20 cellular contexts compared by ENCODE assay signal in the genomic region with DNA sequence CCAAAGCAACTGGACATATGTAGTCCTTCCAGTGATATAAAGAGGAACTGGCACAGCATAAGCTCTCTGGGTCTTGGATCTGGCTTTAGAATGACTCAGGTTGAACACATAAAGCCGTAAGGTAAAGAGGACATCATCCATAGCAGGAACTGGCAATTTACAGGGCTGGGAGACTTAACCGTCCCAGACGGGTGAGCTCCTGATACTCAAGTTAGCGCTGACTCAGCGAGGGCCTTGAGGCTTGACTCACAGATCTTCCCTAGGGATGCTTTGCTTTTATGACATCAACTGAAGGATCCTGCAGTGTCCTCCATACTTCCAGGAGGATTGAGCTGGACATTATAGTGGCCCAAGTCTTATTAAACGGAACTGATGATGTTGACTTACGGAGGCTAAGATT.
DNase-seq lines count a peak whose midpoint lies in the region; ATAC-seq and TF ChIP-seq lines count a peak whose summit lies in the region.
"Had no signal": no experiment of that assay in that cellular context is flagged by ENCODE, and none has a peak within 500 bp of the region (broad histone marks: within the 10 kb centered on the region; RNA-seq: fewer than 3 reads in every experiment).

No MANE protein-coding gene starts in this region.

- peaks cover 32% of the 10 kb centered on the region for H3K4me1 Mint-ChIP-seq in CD14-positive monocyte
- H3K4me1 Mint-ChIP-seq in activated T-cell treated with anti-CD3 and anti-CD28 coated beads, Interleukin-2, amount 50 U/mL, for 4 hours (ENCODE audit: low read depth): peaks cover 26% of the 10 kb centered on the region
- H3K4me1 Mint-ChIP-seq: IgD-negative memory B cell had no signal

- H3K4me2 ChIP-seq in mammary epithelial cell (ENCODE audit: insufficient read depth, low read depth, low read length): no peak overlapping the region
- H3K4me2 ChIP-seq: BLaER1 had no signal

- peaks cover 79 to 89% of the 10 kb centered on the region in 2 donors for H3K36me3 Mint-ChIP-seq in CD14-positive monocyte
- H3K36me3 Mint-ChIP-seq in activated T-cell treated with anti-CD3 and anti-CD28 coated beads, Interleukin-2, amount 50 U/mL, for 4 hours (ENCODE audit: insufficient read depth): peaks cover 67% of the 10 kb centered on the region

- in situ Hi-C loops in mammary epithelial cell (cut with MboI; ENCODE audit: low sequenced_read_pairs in 2 of 2): no loop called here

- no peak overlapping the region for H2AFZ ChIP-seq in mammary epithelial cell (ENCODE audit: low read depth, low read length)

- peaks cover 89% of the 10 kb centered on the region for H3K79me2 ChIP-seq in mammary epithelial cell (ENCODE audit: insufficient read depth, low read length)

- no peaks in the 10 kb centered on the region for H3K9me3 ChIP-seq in mammary epithelial cell (replicated peaks; ENCODE audit: insufficient read depth, low read length)
- H3K9me3 ChIP-seq: BLaER1, lower lobe of right lung had no signal

- H3K36me3 ChIP-seq in mammary epithelial cell (ENCODE audit: insufficient read depth, low read length): peaks cover 61% of the 10 kb centered on the region

- no peaks in the 10 kb centered on the region for H4K20me1 ChIP-seq in mammary epithelial cell (ENCODE audit: insufficient read depth, low read length)

- 95% methylated on average over 7 of the region's 7 CpGs for WGBS in mammary epithelial cell (ENCODE audit: low coverage, missing lambda C conversion rate)

- TF ChIP-seq CTCF in CD14-positive monocyte (IDR thresholded peaks at IDR 0.05): no peak
- no peak for TF ChIP-seq CTCF in mammary epithelial cell (conservative IDR thresholded peaks at IDR 0.05 in 1 of 2, IDR thresholded peaks at IDR 0.05 in 1 of 2; ENCODE audit: extremely low read depth in 1 of 2, insufficient read depth in 1 of 2, low read depth in 1 of 2, low read length in 2 of 2)

- no TSS peak for BruUV-seq in mammary epithelial cell (replicated peaks; lab: Mats Ljungman, UMichigan)

- H3K4me3 Mint-ChIP-seq in CD14-positive monocyte: no peak overlapping the region
- no peak overlapping the region for H3K4me3 Mint-ChIP-seq in activated T-cell treated with anti-CD3 and anti-CD28 coated beads, Interleukin-2, amount 50 U/mL, for 4 hours
- H3K4me3 Mint-ChIP-seq: activated CD4-positive, alpha-beta memory T cell treated with anti-CD3 and anti-CD28 coated beads for 36 hours; IgD-negative memory B cell had no signal

- H3K27me3 ChIP-seq in mammary epithelial cell (ENCODE audit: insufficient read depth, low read length): no peaks in the 10 kb centered on the region
- H3K27me3 ChIP-seq: BLaER1 had no signal

- no peak overlapping the region for H3K4me3 ChIP-seq in mammary epithelial cell (replicated peaks in 1 of 3; ENCODE audit: insufficient read depth in 1 of 3, low read depth in 2 of 3, low read length in 3 of 3)
- H3K4me3 ChIP-seq: BLaER1, lower lobe of right lung had no signal

- dilution Hi-C loops in mammary epithelial cell (cut with HindIII; ENCODE audit: low sequenced_read_pairs): no loop called here

- no peaks in the 10 kb centered on the region for H3K9me3 Mint-ChIP-seq in CD14-positive monocyte
- H3K9me3 Mint-ChIP-seq in activated T-cell treated with anti-CD3 and anti-CD28 coated beads, Interleukin-2, amount 50 U/mL, for 4 hours: peaks cover 7% of the 10 kb centered on the region
- H3K9me3 Mint-ChIP-seq: activated CD4-positive, alpha-beta memory T cell treated with anti-CD3 and anti-CD28 coated beads for 36 hours; activated T-helper 2 cell treated with anti-CD3 and anti-CD28 coated beads, Interferon-gamma antibody, Interleukin-2, Interleukin-4, amounts not matched to agents 10 μg/mL and 5 μg/mL and 100 μg/mL, durations not matched to agents 14 hours and 24 hours and 36 hours; IgD-negative memory B cell had no signal

- peaks cover 0 to 2% (median 0%) of the 10 kb centered on the region in 3 donors for H3K27me3 Mint-ChIP-seq in CD14-positive monocyte (ENCODE audit: low read depth in 3 of 3)
- no peaks in the 10 kb centered on the region for H3K27me3 Mint-ChIP-seq in activated T-cell treated with anti-CD3 and anti-CD28 coated beads, Interleukin-2, amount 50 U/mL, for 4 hours (ENCODE audit: low read depth)
- H3K27me3 Mint-ChIP-seq: activated CD4-positive, alpha-beta memory T cell treated with anti-CD3 and anti-CD28 coated beads for 36 hours; IgD-negative memory B cell had no signal

- CTCF ChIA-PET in mammary epithelial cell (lab: Charles Lee; ENCODE audit: low non-redundant PET): no interaction called here

- no peak overlapping the region for H3K9ac ChIP-seq in mammary epithelial cell (ENCODE audit: insufficient read depth, low read length)
- H3K9ac ChIP-seq: BLaER1 had no signal

- intact Hi-C loops in CD14-positive monocyte (cut with micrococcal nuclease): no loop called here
- intact Hi-C loops in mammary epithelial cell (cut with micrococcal nuclease): no loop called here

- H3K4me1 ChIP-seq in mammary epithelial cell (ENCODE audit: insufficient read depth, low read length): peaks cover 34% of the 10 kb centered on the region

- no peak for ATAC-seq in activated T-cell treated with anti-CD3 and anti-CD28 coated beads, Interleukin-2, amount 50 U/mL, for 4 hours
- ATAC-seq: lower lobe of right lung, right cardiac atrium had no signal

- H3K27ac ChIP-seq in mammary epithelial cell (ENCODE audit: insufficient read depth, low read depth, low read length): no peak overlapping the region
- H3K27ac ChIP-seq: BLaER1, lower lobe of right lung had no signal

- peak overlapping the region in 6 of 7 donors; percentile 20 to 72 (median 60) for H3K27ac Mint-ChIP-seq in CD14-positive monocyte
- H3K27ac Mint-ChIP-seq: activated CD4-positive, alpha-beta memory T cell treated with anti-CD3 and anti-CD28 coated beads for 36 hours; activated T-helper 2 cell treated with anti-CD3 and anti-CD28 coated beads, Interferon-gamma antibody, Interleukin-2, Interleukin-4, amounts not matched to agents 10 μg/mL and 5 μg/mL and 100 μg/mL, durations not matched to agents 14 hours and 24 hours and 36 hours; IgD-negative memory B cell had no signal

- no peak for DNase-seq in CD14-positive monocyte (ENCODE audit: low spot score)
- DNase-seq in LHCN-M2 (ENCODE audit: low read depth): peak; percentile 78
- DNase-seq in mammary epithelial cell: peak; percentile 66
- DNase-seq in kidney tubule cell (ENCODE audit: low spot score): peak; percentile 63
- DNase-seq in NCI-H1417 (lab: John Stamatoyannopoulos, UW): no peak
- DNase-seq in medulla oblongata (ENCODE audit: extremely low spot score): no peak
- DNase-seq in GOT3 (lab: John Stamatoyannopoulos, UW): no peak
- DNase-seq in activated T-cell treated with anti-CD3 and anti-CD28 coated beads, Interleukin-2, amount 50 U/mL, for 4 hours: no peak
- DNase-seq: activated CD4-positive, alpha-beta memory T cell treated with anti-CD3 and anti-CD28 coated beads for 36 hours; aorta; dermis blood vessel endothelial cell; DMS79 treated with DMSO at 0.1 percent for 48 hours; lower lobe of right lung; NCI-H1436 treated with DMSO at 0.1 percent for 48 hours; NCI-H226; right cardiac atrium; stimulated activated CD4-positive, alpha-beta T cell treated with anti-CD3 and anti-CD28 coated beads, Interleukin-2, amount 100 ng/mL, for 48 hours had no signal

Comparison
In these comparisons a context has a peak if more than half of its experiments do, and no peak if none do; other contexts are left out.
1. DNase-seq: peak in LHCN-M2 (single experiment), mammary epithelial cell (single experiment) and kidney tubule cell (single experiment); none in CD14-positive monocyte (single experiment), NCI-H1417 (0 of 3), medulla oblongata (single experiment), GOT3 (single experiment) and activated T-cell treated with anti-CD3 and anti-CD28 coated beads, Interleukin-2, amount 50 U/mL, for 4 hours (single experiment).